Comparison of ENCODE assay signal across 10 cellular contexts in genomic region chr6:125746019-125746414, GRCh38. TPM values are rescaled to one million over a fixed set of nuclear protein-coding genes. Genes with fewer than 3 reads are reported as not detected.
DNase-seq lines count a peak whose midpoint lies in the region; ATAC-seq and TF ChIP-seq lines count a peak whose summit lies in the region.
"Had no signal": no experiment of that assay in that cellular context is flagged by ENCODE, and none has a peak within 500 bp of the region (broad histone marks: within the 10 kb centered on the region; RNA-seq: fewer than 3 reads in every experiment).

No MANE protein-coding gene starts in this region.

- no peak overlapping the region for H3K27ac ChIP-seq in CD4-positive, alpha-beta T cell (ENCODE audit: low read depth, low read length)
- H3K27ac ChIP-seq in HUES6 (ENCODE audit: low read depth, low read length) (peak overlapping the region; percentile 52), RWPE1 (no peak overlapping the region)
- H3K27ac ChIP-seq: colonic mucosa had no signal

- no peaks in the 10 kb centered on the region for H3K36me3 ChIP-seq in HUES6 (ENCODE audit: control insufficient read depth, insufficient read depth, low read length)
- H3K36me3 ChIP-seq: colonic mucosa had no signal

- no peak for ATAC-seq in CD4-positive, alpha-beta T cell (ENCODE audit: poor library complexity)
- ATAC-seq in effector memory CD8-positive, alpha-beta T cell (replicated peaks) = no peak

- H3K27me3 ChIP-seq in CD4-positive, alpha-beta T cell (ENCODE audit: control insufficient read depth, insufficient read depth, low read length) = peaks cover 53% of the 10 kb centered on the region
- peaks cover 27% of the 10 kb centered on the region for H3K27me3 ChIP-seq in HUES6 (ENCODE audit: control insufficient read depth, insufficient read depth, low read length)

- POLR2A ChIA-PET in CD4-positive, alpha-beta T cell (lab: Charles Lee) = interaction anchor here (1.2 to 1.4 kb wide), 3 partner anchors 35 to 210 kb away, joined by 3 to 6 read pairs (median 3); partner anchors contain the start of genes HINT3 and NCOA7
- POLR2A ChIA-PET in RWPE1 (lab: Yijun Ruan, JAX; ENCODE audit: low non-redundant PET) = no interaction called here

- peaks cover 38% of the 10 kb centered on the region for H3K4me1 ChIP-seq in HUES6 (ENCODE audit: control insufficient read depth, insufficient read depth, low read length)

- H3K27me3 Mint-ChIP-seq in CD4-positive, alpha-beta T cell = peaks cover 75% of the 10 kb centered on the region
- peaks cover 23 to 36% of the 10 kb centered on the region in 2 donors for H3K27me3 Mint-ChIP-seq in effector memory CD8-positive, alpha-beta T cell
- H3K27me3 Mint-ChIP-seq in neural crest cell (ENCODE audit: low read depth) = peaks cover 90% of the 10 kb centered on the region

- H3K36me3 Mint-ChIP-seq in CD4-positive, alpha-beta T cell (ENCODE audit: low read depth) = peaks cover 4% of the 10 kb centered on the region
- no peaks in the 10 kb centered on the region for H3K36me3 Mint-ChIP-seq in effector memory CD8-positive, alpha-beta T cell (ENCODE audit: insufficient read depth)
- no peaks in the 10 kb centered on the region for H3K36me3 Mint-ChIP-seq in neural crest cell (ENCODE audit: low read depth)

- CTCF ChIA-PET in CD4-positive, alpha-beta T cell (lab: Charles Lee) = interaction anchor here (1.2 to 1.5 kb wide), 2 partner anchors 210 to 1520 kb away, joined by 3 to 7 read pairs; partner anchors contain the start of genes HINT3 and RNF146
- CTCF ChIA-PET in RWPE1 (lab: Yijun Ruan, JAX) = interaction anchor here (0.6 kb wide), 1 partner anchor 231 kb away, joined by 5 read pairs; no protein-coding TSS in a partner anchor

- H3K4me3 ChIP-seq in HUES6 (ENCODE audit: low read depth, low read length) = peak overlapping the region; percentile 67

- peak overlapping the region; percentile 87 for H3K4me3 Mint-ChIP-seq in CD4-positive, alpha-beta T cell
- peak overlapping the region; percentile 87 for H3K4me3 Mint-ChIP-seq in effector memory CD8-positive, alpha-beta T cell
- peak overlapping the region; percentile 78 for H3K4me3 Mint-ChIP-seq in neural crest cell

- no peak overlapping the region for H3K27ac Mint-ChIP-seq in CD4-positive, alpha-beta T cell
- peak overlapping the region; percentile 82 to 87 for H3K27ac Mint-ChIP-seq in effector memory CD8-positive, alpha-beta T cell
- no peak overlapping the region for H3K27ac Mint-ChIP-seq in neural crest cell (ENCODE audit: unreplicated experiment)

- peak overlapping the region; percentile 87 for H3K9ac ChIP-seq in HUES6 (ENCODE audit: low read length)

- H3K9me3 Mint-ChIP-seq in CD4-positive, alpha-beta T cell = no peaks in the 10 kb centered on the region
- H3K9me3 Mint-ChIP-seq in effector memory CD8-positive, alpha-beta T cell = no peaks in the 10 kb centered on the region
- no peaks in the 10 kb centered on the region for H3K9me3 Mint-ChIP-seq in neural crest cell

- TF ChIP-seq CTCF in CD4-positive, alpha-beta T cell (IDR thresholded peaks at IDR 0.05) = no peak
- TF ChIP-seq CTCF in neural crest cell (conservative IDR thresholded peaks at IDR 0.05) (no peak), RWPE1 (conservative IDR thresholded peaks at IDR 0.05; ENCODE audit: low read depth) (no peak)

- H3K4me1 Mint-ChIP-seq in CD4-positive, alpha-beta T cell (ENCODE audit: low read depth) = peaks cover 38% of the 10 kb centered on the region
- peaks cover 21 to 36% of the 10 kb centered on the region in 2 donors for H3K4me1 Mint-ChIP-seq in effector memory CD8-positive, alpha-beta T cell (ENCODE audit: low read depth in 2 of 2)
- peaks cover 41% of the 10 kb centered on the region for H3K4me1 Mint-ChIP-seq in neural crest cell

- H3K9me3 ChIP-seq in CD4-positive, alpha-beta T cell (ENCODE audit: control insufficient read depth, low read length) = no peaks in the 10 kb centered on the region
- no peaks in the 10 kb centered on the region for H3K9me3 ChIP-seq in HUES6 (ENCODE audit: control insufficient read depth, insufficient read depth, low read depth, low read length)
- H3K9me3 ChIP-seq: colonic mucosa had no signal

- intact Hi-C loops in CD4-positive, alpha-beta T cell (cut with DNase I, micrococcal nuclease) = no loop called here

- DNase-seq in CD4-positive, alpha-beta T cell = no peak
- no peak for DNase-seq in effector memory CD8-positive, alpha-beta T cell
- DNase-seq in neural crest cell (ENCODE audit: low read depth, low spot score) (no peak), COLO829 (ENCODE audit: low spot score) (no peak), RWPE1 (ENCODE audit: low spot score) (no peak), UCSD-AML1 (lab: John Stamatoyannopoulos, UW; ENCODE audit: unreplicated experiment) (no peak), GF-D8 (lab: John Stamatoyannopoulos, UW) (no peak)
- DNase-seq: colonic mucosa had no signal

RNA-seq across cellular contexts. Expression of gene HEY2, which starts 3.4 kb away (rescaled TPM):
- total RNA-seq in CD4-positive, alpha-beta T cell = under 1 TPM; 0.08 to 0.30 TPM
- 10.8 and 11.6 TPM in 2 replicates for total RNA-seq in neural crest cell
- total RNA-seq: LHCN-M2 had no signal

RNA-seq across cellular contexts. Expression of gene NCOA7, which starts 44.7 kb away (rescaled TPM):
- 10 to 100 TPM; 34.6 to 35.7 TPM for total RNA-seq in CD4-positive, alpha-beta T cell
- total RNA-seq in neural crest cell = 11.0 and 11.2 TPM in 2 replicates

Comparison
In these comparisons a context has a peak if more than half of its experiments do, and no peak if none do; other contexts are left out.
1. H3K27ac Mint-ChIP-seq: peak in effector memory CD8-positive, alpha-beta T cell (2 of 2); none in CD4-positive, alpha-beta T cell (single experiment) and neural crest cell (single experiment).
2. Peak in every context shown above with its lines, with median percentiles within 50 percentile points of each other: H3K4me3 Mint-ChIP-seq.